26 cellular contexts compared by ENCODE assay signal in genomic region chr6:136695410-136695809, GRCh38.
"Had no signal": no experiment of that assay in that cellular context is flagged by ENCODE, and none has a peak within 500 bp of the region (broad histone marks: within the 10 kb centered on the region; RNA-seq: fewer than 3 reads in every experiment).

No MANE protein-coding gene starts in this region.

- H3K4me1 ChIP-seq: colonic mucosa, gastroesophageal sphincter, right atrium auricular region had no signal

- H3K4me2 ChIP-seq: hepatocyte, smooth muscle cell had no signal

- DNase-seq: colonic mucosa; effector CD8-positive, alpha-beta T cell; endodermal cell; foreskin keratinocyte; heart left ventricle; immature natural killer cell; left ventricle myocardium superior; mesenchymal stem cell; mucosa of descending colon; naive B cell; stimulated activated CD4-positive, alpha-beta T cell treated with anti-CD3 and anti-CD28 coated beads, Interleukin-2, amount 100 ng/mL, for 24 hours; stimulated activated CD4-positive, alpha-beta T cell treated with anti-CD3 and anti-CD28 coated beads, Interleukin-4, amount 100 ng/mL, for 24 hours; stimulated activated naive CD8-positive, alpha-beta T cell treated with anti-CD3 and anti-CD28 coated beads, Interleukin-15, Interleukin-2, amounts not matched to agents 100 U/mL and 50 U/mL, for 24 hours; substantia nigra had no signal

- H3K9me3 ChIP-seq: colonic mucosa, esophagus muscularis mucosa, gastroesophageal sphincter, heart left ventricle, mucosa of descending colon, neutrophil, prostate gland, right atrium auricular region, thoracic aorta, tibial nerve had no signal

- H3K79me2 ChIP-seq: hepatocyte had no signal

- H3K4me3 ChIP-seq: colonic mucosa, esophagus muscularis mucosa, gastroesophageal sphincter, heart left ventricle, hepatocyte, lung, mucosa of descending colon, prostate gland, right atrium auricular region, smooth muscle cell, thoracic aorta, tibial nerve had no signal

- H3K36me3 ChIP-seq: colonic mucosa, prostate gland, right atrium auricular region had no signal

- H2AFZ ChIP-seq: hepatocyte had no signal

- H3K27ac ChIP-seq: colonic mucosa, esophagus muscularis mucosa, foreskin keratinocyte, gastroesophageal sphincter, hepatocyte, neutrophil, right atrium auricular region, tibial nerve had no signal

- FAIRE-seq: endothelial cell of umbilical vein, keratinocyte had no signal

- H3K27me3 ChIP-seq: colonic mucosa, esophagus muscularis mucosa, foreskin keratinocyte, gastroesophageal sphincter, heart left ventricle, hepatocyte, neutrophil, right atrium auricular region, tibial nerve had no signal
